ENCODE assay signal across 19 cellular contexts in genomic region chr10:9863559-9864121, GRCh38.
"Had no signal": no experiment of that assay in that cellular context is flagged by ENCODE, and none has a peak within 500 bp of the region (broad histone marks: within the 10 kb centered on the region; RNA-seq: fewer than 3 reads in every experiment).

No MANE protein-coding gene starts in this region.

- H3K27ac ChIP-seq: left ventricle myocardium inferior, pancreas, prostate gland, spleen, suprapubic skin, thoracic aorta, tibial artery, upper lobe of right lung had no signal

- H3K36me3 ChIP-seq: left ventricle myocardium inferior, pancreas, prostate gland, spleen, suprapubic skin, thoracic aorta, tibial artery, upper lobe of right lung had no signal

- H3K4me3 ChIP-seq: left ventricle myocardium inferior, lung, pancreas, prostate gland, spleen, suprapubic skin, thoracic aorta, tibial artery, upper lobe of right lung had no signal

- H3K4me1 ChIP-seq: left ventricle myocardium inferior, pancreas, prostate gland, spleen, suprapubic skin, tibial artery, upper lobe of right lung had no signal

- FAIRE-seq: pancreas, small intestine, urothelium cell line had no signal

- H3K9me3 ChIP-seq: left ventricle myocardium inferior, pancreas, prostate gland, spleen, suprapubic skin, thoracic aorta, tibial artery, upper lobe of right lung had no signal

- DNase-seq: islet precursor cell; left ventricle myocardium inferior; naive thymus-derived CD4-positive, alpha-beta T cell; nucleus accumbens; pancreas; posterior cingulate gyrus; retina; right cardiac atrium; small intestine; spleen; stimulated activated CD4-positive, alpha-beta T cell treated with anti-CD3 and anti-CD28 coated beads, Interleukin-4, amount 100 ng/mL, for 24 hours; stimulated activated naive CD4-positive, alpha-beta T cell; tibial artery; upper lobe of right lung had no signal

- H3K27me3 ChIP-seq: pancreas, spleen, suprapubic skin, tibial artery, upper lobe of right lung had no signal
